In the genomic region with DNA sequence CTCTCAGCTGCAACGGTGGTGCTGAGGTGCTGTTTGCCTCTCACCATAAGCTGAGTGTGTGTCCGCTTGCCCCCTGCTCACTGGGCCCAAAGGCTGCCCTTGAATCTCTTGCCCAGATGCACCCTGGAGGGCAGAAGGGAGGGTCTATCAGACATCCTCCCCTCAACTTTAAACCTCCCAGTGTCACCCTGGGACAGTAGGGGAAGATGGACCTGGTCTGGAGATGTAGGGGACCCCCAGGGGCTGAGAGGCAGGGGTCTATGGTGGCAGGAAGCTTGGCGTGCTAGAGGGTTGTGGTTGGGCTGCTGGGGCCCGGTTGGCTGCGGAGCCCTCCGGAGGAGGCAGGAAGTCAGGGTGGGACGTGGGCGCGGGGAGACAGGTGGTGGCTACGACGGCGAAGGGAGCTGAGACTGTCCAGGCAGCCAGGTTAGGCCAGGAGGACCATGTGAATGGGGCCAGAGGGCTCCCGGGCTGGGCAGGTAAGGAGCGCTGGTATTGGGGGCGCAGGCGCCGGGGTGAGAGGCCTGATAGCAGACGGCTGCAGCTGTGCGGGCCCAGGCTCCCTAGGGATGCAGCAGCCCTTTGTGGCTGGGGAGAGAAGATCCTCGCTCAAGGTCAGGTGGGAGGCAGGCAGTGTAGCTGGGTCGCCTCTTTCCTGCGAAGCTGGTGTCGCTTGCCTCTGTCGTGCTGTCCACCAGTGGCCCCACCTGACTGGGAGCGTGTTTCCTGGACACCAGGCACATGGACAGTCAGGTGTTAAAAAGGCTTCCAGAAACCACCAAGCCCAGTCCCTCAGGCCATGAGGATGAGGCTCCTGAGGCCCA, we compare ENCODE assay signal across 10 cellular contexts. TPM values are rescaled to one million over a fixed set of nuclear protein-coding genes. Genes with fewer than 3 reads are reported as not detected.
DNase-seq lines count a peak whose midpoint lies in the region; ATAC-seq and TF ChIP-seq lines count a peak whose summit lies in the region.
"Had no signal": no experiment of that assay in that cellular context is flagged by ENCODE, and none has a peak within 500 bp of the region (broad histone marks: within the 10 kb centered on the region; RNA-seq: fewer than 3 reads in every experiment).

A gene (plus strand): TSS at position 373 of the 824 bp plus-strand sequence. CDS start 23,065 bp downstream, outside the sequence.

- H3K4me1 ChIP-seq in OCI-LY3 (ENCODE audit: low read length) = peaks cover 52% of the 10 kb centered on the region
- H3K4me1 ChIP-seq in neuronal stem cell (ENCODE audit: control insufficient read depth in 2 of 2, insufficient read depth in 1 of 2, low read depth in 1 of 2, low read length in 2 of 2) = peaks cover 9 to 20% of the 10 kb centered on the region in 2 donors
- no peaks in the 10 kb centered on the region for H3K4me1 ChIP-seq in aorta (ENCODE audit: control insufficient read depth in 1 of 2, insufficient read depth in 2 of 2, low read length in 2 of 2)

- H3K27ac ChIP-seq in OCI-LY3 (ENCODE audit: low read length) (peak within 1 kb of the TSS; percentile 45), neuronal stem cell (replicated peaks; ENCODE audit: low read length) (no peak within 1 kb of the TSS), aorta (ENCODE audit: low read depth in 1 of 2, low read length in 2 of 2) (no peak within 1 kb of the TSS)
- H3K27ac ChIP-seq: C4-2B had no signal

- DNase-seq in CD14-positive monocyte (ENCODE audit: low spot score) = no peak
- DNase-seq in activated naive CD4-positive, alpha-beta T cell treated with Interleukin-2 at 50 U/mL for 16 hours = peak; percentile 74
- DNase-seq in neuronal stem cell (ENCODE audit: low spot score) = no peak
- no peak for DNase-seq in aorta
- DNase-seq in HCEC 1CT = no peak

- no peak within 1 kb of the TSS for H4K8ac ChIP-seq in neuronal stem cell (ENCODE audit: low read depth, low read length)

- peaks cover 0 to 2% of the 10 kb centered on the region in 2 donors for H3K36me3 Mint-ChIP-seq in CD14-positive monocyte

- peak within 1 kb of the TSS; percentile 63 for H2BK120ac ChIP-seq in neuronal stem cell (ENCODE audit: low read depth, low read length)

- no peak within 1 kb of the TSS for H2BK5ac ChIP-seq in neuronal stem cell (ENCODE audit: low read length)

- peaks cover 0 to 2% (median 0%) of the 10 kb centered on the region in 7 donors for H3K9me3 Mint-ChIP-seq in CD14-positive monocyte

- peaks cover 26% of the 10 kb centered on the region for H3K4me1 Mint-ChIP-seq in CD14-positive monocyte

- H3K27ac Mint-ChIP-seq in CD14-positive monocyte = peak within 1 kb of the TSS in 1 of 7 donors; percentile 78

- H3K23ac ChIP-seq in neuronal stem cell (ENCODE audit: low read depth, low read length, poor library complexity) = peak within 1 kb of the TSS; percentile 21

- peaks cover 16 to 37% (median 19%) of the 10 kb centered on the region in 3 donors for H3K27me3 Mint-ChIP-seq in CD14-positive monocyte (ENCODE audit: low read depth in 3 of 3)

- H3K79me1 ChIP-seq in neuronal stem cell (ENCODE audit: low read depth, low read length) = no peaks in the 10 kb centered on the region

- peak within 1 kb of the TSS; percentile 58; the same call in 1 of the 2 replicates for H2AFZ ChIP-seq in OCI-LY3 (ENCODE audit: low read depth, low read length)
- H2AFZ ChIP-seq in neuronal stem cell (ENCODE audit: low read length) = peak within 1 kb of the TSS; percentile 75

- TF ChIP-seq CTCF in CD14-positive monocyte (IDR thresholded peaks at IDR 0.05) (no peak), OCI-LY3 (IDR thresholded peaks at IDR 0.05; ENCODE audit: low read depth, low read length) (no peak)

- no CpG with 5 or more reads among the region's 25 CpGs for WGBS in neuronal stem cell (ENCODE audit: extremely low coverage in 2 of 2, insufficient read length in 2 of 2, insufficient replicate concordance in 1 of 2), 2 donors
- WGBS in aorta, 2 donors = 83 to 86% methylated on average over 25 of the region's 25 CpGs

- peak within 1 kb of the TSS; percentile 46; the same call in 1 of the 2 replicates for H3K4me3 ChIP-seq in OCI-LY3 (ENCODE audit: low read length)
- peak within 1 kb of the TSS in 1 of 2 donors; percentile 9 for H3K4me3 ChIP-seq in neuronal stem cell (ENCODE audit: low read length in 2 of 2)
- no peak within 1 kb of the TSS for H3K4me3 ChIP-seq in aorta (ENCODE audit: low read length in 2 of 2)

- H3K79me2 ChIP-seq in OCI-LY3 (ENCODE audit: low read length) = no peaks in the 10 kb centered on the region

- ATAC-seq in aorta (ENCODE audit: low FRiP score) = no peak
- ATAC-seq in GM21367 (IDR thresholded peaks at IDR 0.05; ENCODE audit: unreplicated experiment) = no peak
- ATAC-seq in HG02981 (IDR thresholded peaks at IDR 0.05; ENCODE audit: unreplicated experiment) = no peak

- H2BK12ac ChIP-seq in neuronal stem cell (ENCODE audit: low read length) = no peak within 1 kb of the TSS

- peak within 1 kb of the TSS; percentile 2 to 74 for H3K4me3 Mint-ChIP-seq in CD14-positive monocyte

- H3K14ac ChIP-seq in neuronal stem cell (ENCODE audit: low read length) = no peak within 1 kb of the TSS

- H3K18ac ChIP-seq in neuronal stem cell (ENCODE audit: low read length) = peak within 1 kb of the TSS; percentile 20

- H3K9me3 ChIP-seq in OCI-LY3 (ENCODE audit: insufficient read depth, low read length) (peaks cover 16% of the 10 kb centered on the region; the same call in 1 of the 2 replicates), neuronal stem cell (replicated peaks in 1 of 2; ENCODE audit: control insufficient read depth in 2 of 2, insufficient read depth in 1 of 2, low read depth in 1 of 2, low read length in 2 of 2) (no peaks in the 10 kb centered on the region), aorta (ENCODE audit: control insufficient read depth, low read length) (no peaks in the 10 kb centered on the region)

- peak within 1 kb of the TSS; percentile 68 for H4K91ac ChIP-seq in neuronal stem cell (ENCODE audit: low read depth, low read length, poor library complexity)

- intact Hi-C loops in CD14-positive monocyte (cut with micrococcal nuclease) = no loop called here
- intact Hi-C loops in aorta (cut with DNase I) = no loop called here

- no peaks in the 10 kb centered on the region for H4K20me1 ChIP-seq in OCI-LY3 (ENCODE audit: insufficient read depth, low read length)

- H3K4ac ChIP-seq in neuronal stem cell (ENCODE audit: low read length) = no peak within 1 kb of the TSS

- peak within 1 kb of the TSS; percentile 44 for H2AK5ac ChIP-seq in neuronal stem cell (ENCODE audit: low read depth, low read length)

- H3K36me3 ChIP-seq in OCI-LY3 (replicated peaks; ENCODE audit: low read depth, low read length) (no peaks in the 10 kb centered on the region), neuronal stem cell (replicated peaks in 1 of 2; ENCODE audit: control insufficient read depth in 2 of 2, insufficient read depth in 2 of 2, low read length in 2 of 2) (no peaks in the 10 kb centered on the region), aorta (ENCODE audit: control insufficient read depth in 1 of 2, insufficient read depth in 2 of 2, low read length in 1 of 2) (no peaks in the 10 kb centered on the region)

- H3K27me3 ChIP-seq in OCI-LY3 (ENCODE audit: low read depth, low read length) (no peaks in the 10 kb centered on the region), neuronal stem cell (ENCODE audit: control insufficient read depth in 3 of 3, insufficient read depth in 3 of 3, low read depth in 1 of 3, low read length in 3 of 3) (no peaks in the 10 kb centered on the region), aorta (ENCODE audit: control insufficient read depth in 1 of 2, insufficient read depth in 2 of 2, low read length in 1 of 2) (no peaks in the 10 kb centered on the region)

- H3K4me2 ChIP-seq in OCI-LY3 (ENCODE audit: low read length) (peak within 1 kb of the TSS; percentile 43), neuronal stem cell (ENCODE audit: insufficient read depth, low read length, poor library complexity, severe bottlenecking) (no peak within 1 kb of the TSS)

- peak within 1 kb of the TSS; percentile 38 for H2BK15ac ChIP-seq in neuronal stem cell (ENCODE audit: low read length)

- H3K9ac ChIP-seq in OCI-LY3 (ENCODE audit: low read length) (peak within 1 kb of the TSS; percentile 21), neuronal stem cell (ENCODE audit: low read depth, low read length, poor library complexity) (no peak within 1 kb of the TSS)

RNA-seq across cellular contexts. Expression of the gene that starts here (rescaled TPM):
- polyA plus RNA-seq in CD14-positive monocyte (1 to 10 TPM; 1.7 to 2.2 TPM), aorta (1 to 10 TPM in 1 of 2 donors, under 1 TPM in 1; 0.18 to 1.6 TPM)
- polyA plus RNA-seq in neuronal stem cell (2013, experiment 1 of 2) = 0.01 TPM
- polyA plus RNA-seq in neuronal stem cell (2013, experiment 2 of 2) = 0.08 TPM
- total RNA-seq in aorta = 1 to 10 TPM; 2.4 to 4.6 TPM
- total RNA-seq: RPMI7951 had no signal
